In genomic region chr20:41408131-41408789, GRCh38 we compare ENCODE assay signal across 1 cellular context.
TF ChIP-seq lines count a peak whose summit lies in the region.

No MANE protein-coding gene starts in this region.

TF ChIP-seq in GM12878, 131 proteins besides CTCF, POLR2A, EP300 and RAD21:
- no peak for TF ChIP-seq ZBTB40 (IDR thresholded peaks at IDR 0.05; ENCODE audit: borderline replicate concordance)
- TF ChIP-seq STAT1 (conservative IDR thresholded peaks at IDR 0.05), result no peak
- TF ChIP-seq, protein P1, sequence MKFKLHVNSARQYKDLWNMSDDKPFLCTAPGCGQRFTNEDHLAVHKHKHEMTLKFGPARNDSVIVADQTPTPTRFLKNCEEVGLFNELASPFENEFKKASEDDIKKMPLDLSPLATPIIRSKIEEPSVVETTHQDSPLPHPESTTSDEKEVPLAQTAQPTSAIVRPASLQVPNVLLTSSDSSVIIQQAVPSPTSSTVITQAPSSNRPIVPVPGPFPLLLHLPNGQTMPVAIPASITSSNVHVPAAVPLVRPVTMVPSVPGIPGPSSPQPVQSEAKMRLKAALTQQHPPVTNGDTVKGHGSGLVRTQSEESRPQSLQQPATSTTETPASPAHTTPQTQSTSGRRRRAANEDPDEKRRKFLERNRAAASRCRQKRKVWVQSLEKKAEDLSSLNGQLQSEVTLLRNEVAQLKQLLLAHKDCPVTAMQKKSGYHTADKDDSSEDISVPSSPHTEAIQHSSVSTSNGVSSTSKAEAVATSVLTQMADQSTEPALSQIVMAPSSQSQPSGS (IDR thresholded peaks at IDR 0.05; ENCODE audit: low read length), result no peak
- TF ChIP-seq, protein P2, sequence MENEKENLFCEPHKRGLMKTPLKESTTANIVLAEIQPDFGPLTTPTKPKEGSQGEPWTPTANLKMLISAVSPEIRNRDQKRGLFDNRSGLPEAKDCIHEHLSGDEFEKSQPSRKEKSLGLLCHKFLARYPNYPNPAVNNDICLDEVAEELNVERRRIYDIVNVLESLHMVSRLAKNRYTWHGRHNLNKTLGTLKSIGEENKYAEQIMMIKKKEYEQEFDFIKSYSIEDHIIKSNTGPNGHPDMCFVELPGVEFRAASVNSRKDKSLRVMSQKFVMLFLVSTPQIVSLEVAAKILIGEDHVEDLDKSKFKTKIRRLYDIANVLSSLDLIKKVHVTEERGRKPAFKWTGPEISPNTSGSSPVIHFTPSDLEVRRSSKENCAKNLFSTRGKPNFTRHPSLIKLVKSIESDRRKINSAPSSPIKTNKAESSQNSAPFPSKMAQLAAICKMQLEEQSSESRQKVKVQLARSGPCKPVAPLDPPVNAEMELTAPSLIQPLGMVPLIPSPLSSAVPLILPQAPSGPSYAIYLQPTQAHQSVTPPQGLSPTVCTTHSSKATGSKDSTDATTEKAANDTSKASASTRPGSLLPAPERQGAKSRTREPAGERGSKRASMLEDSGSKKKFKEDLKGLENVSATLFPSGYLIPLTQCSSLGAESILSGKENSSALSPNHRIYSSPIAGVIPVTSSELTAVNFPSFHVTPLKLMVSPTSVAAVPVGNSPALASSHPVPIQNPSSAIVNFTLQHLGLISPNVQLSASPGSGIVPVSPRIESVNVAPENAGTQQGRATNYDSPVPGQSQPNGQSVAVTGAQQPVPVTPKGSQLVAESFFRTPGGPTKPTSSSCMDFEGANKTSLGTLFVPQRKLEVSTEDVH (IDR thresholded peaks at IDR 0.05; ENCODE audit: low read depth, partially characterized antibody), result no peak
- TF ChIP-seq RUNX3 (IDR thresholded peaks at IDR 0.05; ENCODE audit: low read length), result peak; percentile 66
- TF ChIP-seq TAF1 (IDR thresholded peaks at IDR 0.05; ENCODE audit: borderline replicate concordance, low read depth, low read length), result no peak
